ENCODE assay signal across 8 cellular contexts in the genomic region with DNA sequence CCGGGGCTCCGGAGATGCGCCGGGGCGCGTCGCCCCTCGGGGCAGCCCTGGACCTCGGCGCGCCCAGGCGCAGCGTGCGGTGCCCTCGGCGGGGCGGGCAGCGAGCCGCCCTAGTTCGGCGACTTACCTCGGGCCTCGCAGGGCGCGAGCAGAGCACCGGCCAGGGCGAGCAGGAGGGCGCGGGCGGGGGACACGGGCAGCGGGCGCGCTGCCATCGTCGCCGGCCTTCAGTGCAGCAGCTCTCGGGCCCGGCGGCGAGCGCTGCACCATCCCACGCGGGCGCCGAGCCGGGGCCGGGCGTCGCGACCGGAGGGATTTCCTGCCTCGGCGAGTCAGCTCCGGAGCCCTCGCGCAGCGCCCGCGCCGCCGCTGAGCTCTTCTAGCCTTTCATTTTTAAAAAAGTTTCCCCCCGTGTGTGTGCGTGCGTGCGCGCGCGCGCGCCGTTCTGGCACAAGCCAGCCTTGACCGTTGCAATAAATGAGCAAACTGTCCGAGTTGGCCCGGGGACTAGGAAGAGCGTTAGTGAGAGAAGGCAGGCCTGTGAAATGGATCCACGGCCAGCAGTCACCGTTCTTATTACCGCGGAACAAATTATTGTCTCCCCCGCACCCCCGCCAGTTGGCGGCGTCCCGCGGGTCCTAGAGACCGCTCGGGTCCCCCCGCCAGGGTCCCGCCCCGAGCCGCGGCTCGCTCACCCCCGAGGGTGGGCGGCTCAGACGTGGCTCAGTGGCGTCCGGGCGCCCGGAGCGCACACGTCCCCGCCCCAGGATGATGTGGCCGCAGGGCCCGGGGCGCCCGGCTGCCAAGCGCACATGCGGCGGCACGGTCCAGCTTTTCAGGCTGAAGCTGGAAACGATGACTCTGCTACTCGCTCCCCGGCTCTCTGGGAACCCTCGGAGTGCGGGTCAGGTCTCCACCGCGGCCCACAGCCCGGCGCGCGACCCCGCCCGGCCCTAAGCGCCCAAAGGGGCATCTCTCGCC. TPM values are rescaled to one million over a fixed set of nuclear protein-coding genes. Genes with fewer than 3 reads are reported as not detected.
A peak's percentile ranks its signal among the peaks of the same experiment; 100 is the strongest.
DNase-seq lines count a peak whose midpoint lies in the region; ATAC-seq and TF ChIP-seq lines count a peak whose summit lies in the region.

A gene with protein sequence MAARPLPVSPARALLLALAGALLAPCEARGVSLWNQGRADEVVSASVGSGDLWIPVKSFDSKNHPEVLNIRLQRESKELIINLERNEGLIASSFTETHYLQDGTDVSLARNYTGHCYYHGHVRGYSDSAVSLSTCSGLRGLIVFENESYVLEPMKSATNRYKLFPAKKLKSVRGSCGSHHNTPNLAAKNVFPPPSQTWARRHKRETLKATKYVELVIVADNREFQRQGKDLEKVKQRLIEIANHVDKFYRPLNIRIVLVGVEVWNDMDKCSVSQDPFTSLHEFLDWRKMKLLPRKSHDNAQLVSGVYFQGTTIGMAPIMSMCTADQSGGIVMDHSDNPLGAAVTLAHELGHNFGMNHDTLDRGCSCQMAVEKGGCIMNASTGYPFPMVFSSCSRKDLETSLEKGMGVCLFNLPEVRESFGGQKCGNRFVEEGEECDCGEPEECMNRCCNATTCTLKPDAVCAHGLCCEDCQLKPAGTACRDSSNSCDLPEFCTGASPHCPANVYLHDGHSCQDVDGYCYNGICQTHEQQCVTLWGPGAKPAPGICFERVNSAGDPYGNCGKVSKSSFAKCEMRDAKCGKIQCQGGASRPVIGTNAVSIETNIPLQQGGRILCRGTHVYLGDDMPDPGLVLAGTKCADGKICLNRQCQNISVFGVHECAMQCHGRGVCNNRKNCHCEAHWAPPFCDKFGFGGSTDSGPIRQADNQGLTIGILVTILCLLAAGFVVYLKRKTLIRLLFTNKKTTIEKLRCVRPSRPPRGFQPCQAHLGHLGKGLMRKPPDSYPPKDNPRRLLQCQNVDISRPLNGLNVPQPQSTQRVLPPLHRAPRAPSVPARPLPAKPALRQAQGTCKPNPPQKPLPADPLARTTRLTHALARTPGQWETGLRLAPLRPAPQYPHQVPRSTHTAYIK (minus strand): TSS at position 547 of the 981 bp plus-strand sequence. CDS start 332 bp downstream, at position 215.

- H3K27ac ChIP-seq in HUES6 (ENCODE audit: low read depth, low read length), result no peak within 1 kb of the TSS
- H3K27ac ChIP-seq in colonic mucosa, result no peak within 1 kb of the TSS

- CTCF ChIA-PET in AG04449 (lab: Yijun Ruan, JAX), result interaction anchor here (0.7 to 4.4 kb wide), 12 partner anchors 11 to 405 kb away, joined by 3 to 35 read pairs (median 4); no protein-coding TSS in a partner anchor

- DNase-seq in AG04449 (ENCODE audit: low read depth, low spot score), result no peak
- no peak for DNase-seq in colonic mucosa
- DNase-seq in left colon, result peak in 1 of 2 donors; percentile 23
- peak; percentile 70 for DNase-seq in stromal cell of bone marrow (ENCODE audit: low read depth)
- no peak for DNase-seq in NCI-H2227 (lab: John Stamatoyannopoulos, UW; ENCODE audit: unreplicated experiment)
- no peak for DNase-seq in GDM1 (lab: John Stamatoyannopoulos, UW)
- DNase-seq in DMS153 (lab: John Stamatoyannopoulos, UW), result no peak

- TF ChIP-seq CTCF in AG04449 (IDR thresholded peaks at IDR 0.05; ENCODE audit: insufficient read depth, low read length, missing control alignments), result no peak
- TF ChIP-seq CTCF in colonic mucosa (IDR thresholded peaks at IDR 0.05), result no peak

- H3K4me1 ChIP-seq in HUES6 (ENCODE audit: control insufficient read depth, insufficient read depth, low read length) (peaks cover 6% of the 10 kb centered on the region; the same call in 1 of the 2 replicates), colonic mucosa (no peaks in the 10 kb centered on the region)

- H3K36me3 ChIP-seq in HUES6 (ENCODE audit: control insufficient read depth, insufficient read depth, low read length) (no peaks in the 10 kb centered on the region), colonic mucosa (no peaks in the 10 kb centered on the region)

- POLR2A ChIA-PET in AG04449 (lab: Yijun Ruan, JAX), result interaction anchor here (0.6 to 1.0 kb wide), 5 partner anchors 70 to 187 kb away, joined by 3 to 4 read pairs (median 3); no protein-coding TSS in a partner anchor

- intact Hi-C loops in colonic mucosa (cut with DNase I), result loop anchor here (5.0 to 10.0 kb wide), 2 partner anchors 117 to 406 kb away; no protein-coding TSS in a partner anchor
- intact Hi-C loops in left colon (cut with DNase I, micrococcal nuclease), result loop anchor here in 1 of 2 donors (5.0 kb wide), 1 partner anchor 406 kb away; no protein-coding TSS in a partner anchor

- H3K9ac ChIP-seq in HUES6 (ENCODE audit: low read length), result peak within 1 kb of the TSS; percentile 36
- no peak within 1 kb of the TSS for H3K9ac ChIP-seq in colonic mucosa (ENCODE audit: low read depth in 2 of 2, low read length in 2 of 2)

- peaks cover 48% of the 10 kb centered on the region for H3K27me3 ChIP-seq in HUES6 (ENCODE audit: control insufficient read depth, insufficient read depth, low read length)
- peaks cover 18% of the 10 kb centered on the region for H3K27me3 ChIP-seq in colonic mucosa

- H3K4me3 ChIP-seq in AG04449 (ENCODE audit: low read depth, low read length), result peak within 1 kb of the TSS; percentile 81
- peak within 1 kb of the TSS; percentile 77 for H3K4me3 ChIP-seq in HUES6 (ENCODE audit: low read depth, low read length)
- peak within 1 kb of the TSS; percentile 30 for H3K4me3 ChIP-seq in colonic mucosa

- H3K9me3 ChIP-seq in HUES6 (ENCODE audit: control insufficient read depth, insufficient read depth, low read depth, low read length) (no peaks in the 10 kb centered on the region), colonic mucosa (no peaks in the 10 kb centered on the region)

- peak; percentile 45 for ATAC-seq in left colon

RNA-seq across cellular contexts. Expression of the gene that starts here (rescaled TPM):
- total RNA-seq in colonic mucosa (under 1 TPM; 0.30 to 0.64 TPM), left colon (under 1 TPM; 0.28 to 0.61 TPM)

Comparison
In these comparisons a context has a peak if more than half of its experiments do, and no peak if none do; other contexts are left out.
1. Peak in ATAC-seq in left colon; RNA of the gene not detected or under 1 TPM.
2. H3K4me3 ChIP-seq: peak in every context shown above with its lines; median percentile 81 in AG04449; 77 in HUES6; 30 in colonic mucosa.